20 cellular contexts compared by ENCODE assay signal in the genomic region with DNA sequence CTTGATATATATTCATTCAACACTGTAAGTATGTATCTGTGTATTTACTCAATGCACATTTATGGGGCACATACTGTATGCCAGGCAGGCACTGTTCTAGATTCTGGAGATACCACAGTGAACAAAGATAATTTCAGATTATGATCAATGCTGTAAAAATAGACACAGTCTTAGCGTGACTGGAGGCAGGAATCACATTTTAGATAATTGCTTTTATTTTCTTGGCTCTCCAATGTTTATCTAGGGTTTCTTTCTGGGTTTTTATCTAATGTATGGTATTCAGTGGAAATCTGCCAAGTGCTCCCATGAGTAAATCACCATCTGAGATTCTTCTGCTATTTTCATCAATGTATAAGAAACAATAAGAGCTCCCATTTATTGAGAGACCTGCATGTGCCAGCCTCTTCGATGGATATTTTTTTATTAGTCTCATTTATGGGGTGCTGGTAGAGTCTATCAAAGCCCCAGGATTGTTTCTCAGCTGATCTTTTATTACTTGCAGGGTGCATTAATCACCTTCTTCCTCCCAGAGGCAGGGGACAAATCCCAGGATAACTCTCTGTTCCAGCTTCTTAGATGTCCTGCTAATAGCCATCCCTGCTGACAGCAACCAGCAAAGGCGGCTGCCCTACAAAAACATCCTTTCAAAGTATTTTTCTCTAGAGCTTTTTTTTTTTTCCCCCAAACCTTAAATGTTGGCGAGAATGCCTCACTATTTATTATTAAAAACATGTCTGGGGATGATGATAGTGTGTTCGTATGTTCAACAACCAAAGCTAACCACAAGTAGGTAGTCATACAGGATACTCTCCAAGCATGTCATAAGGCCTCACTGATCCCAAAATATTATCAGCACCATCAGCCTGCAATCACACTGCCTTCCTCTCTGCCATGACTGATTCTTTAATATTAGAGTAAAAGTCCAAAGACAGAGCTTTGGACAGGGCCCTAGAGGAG.
DNase-seq lines count a peak whose midpoint lies in the region; ATAC-seq, FAIRE-seq and TF ChIP-seq lines count a peak whose summit lies in the region.
"Had no signal": no experiment of that assay in that cellular context is flagged by ENCODE, and none has a peak within 500 bp of the region (broad histone marks: within the 10 kb centered on the region; RNA-seq: fewer than 3 reads in every experiment).

No MANE protein-coding gene starts in this region.

- no peaks in the 10 kb centered on the region for H4K20me1 ChIP-seq in astrocyte (ENCODE audit: insufficient read depth, low read length)
- H4K20me1 ChIP-seq: BLaER1 had no signal

- H3K4me2 ChIP-seq in astrocyte (ENCODE audit: low read length), result peak overlapping the region; percentile 49
- H3K4me2 ChIP-seq: BLaER1 had no signal

- no peak for ATAC-seq in stimulated activated naive B cell treated with anti-CD40 and anti-IgM and Interleukin-4, amounts not matched to agents 10 μg/mL and 1 μg/mL and 100 μg/mL, for 72 hours (replicated peaks)
- ATAC-seq: activated CD4-positive, alpha-beta T cell treated with anti-CD3 and anti-CD28 coated beads for 36 hours; activated naive CD8-positive, alpha-beta T cell treated with anti-CD3 and anti-CD28 coated beads, Interleukin-2, amount 50 U/mL, for 24 hours; gastrocnemius medialis; psoas muscle had no signal

- H2AFZ ChIP-seq in astrocyte (ENCODE audit: low read depth, low read length), result no peak overlapping the region

- H3K36me3 ChIP-seq in astrocyte (ENCODE audit: insufficient read depth, low read length), result no peaks in the 10 kb centered on the region
- H3K36me3 ChIP-seq: BLaER1, gastrocnemius medialis, upper lobe of right lung had no signal

- peaks cover 3% of the 10 kb centered on the region for H3K36me3 Mint-ChIP-seq in astrocyte (ENCODE audit: low read depth, unreplicated experiment)
- no peaks in the 10 kb centered on the region for H3K36me3 Mint-ChIP-seq in stimulated activated naive B cell treated with anti-CD40 and anti-IgM and Interleukin-4, amounts not matched to agents 10 μg/mL and 1 μg/mL and 100 μg/mL, for 72 hours

- H3K9me3 Mint-ChIP-seq in astrocyte (ENCODE audit: unreplicated experiment), result no peaks in the 10 kb centered on the region
- peaks cover 0 to 1% of the 10 kb centered on the region in 2 donors for H3K9me3 Mint-ChIP-seq in stimulated activated naive B cell treated with anti-CD40 and anti-IgM and Interleukin-4, amounts not matched to agents 10 μg/mL and 1 μg/mL and 100 μg/mL, for 72 hours
- H3K9me3 Mint-ChIP-seq: activated naive CD8-positive, alpha-beta T cell treated with anti-CD3 and anti-CD28 coated beads, Interleukin-2, amount 50 U/mL, for 24 hours had no signal

- peaks cover 40% of the 10 kb centered on the region for H3K4me1 ChIP-seq in astrocyte (ENCODE audit: insufficient read depth, low read length)
- H3K4me1 ChIP-seq: BLaER1, gastrocnemius medialis, psoas muscle had no signal

- DNase-seq in AG04450 (ENCODE audit: low read depth, low spot score) (peak; percentile 46), HT1080 (ENCODE audit: low read depth) (peak; percentile 58), astrocyte (ENCODE audit: low read depth) (peak; percentile 88), hepatic stellate cell (ENCODE audit: low spot score) (peak; percentile 36), NCI-H2081 (lab: John Stamatoyannopoulos, UW) (no peak), hypothalamus (lab: John Stamatoyannopoulos, UW) (no peak), GM13976 (ENCODE audit: low spot score) (no peak)
- no peak for DNase-seq in stimulated activated naive B cell treated with anti-CD40 and anti-IgM and Interleukin-4, amounts not matched to agents 10 μg/mL and 1 μg/mL and 100 μg/mL, for 72 hours
- DNase-seq: activated CD4-positive, alpha-beta T cell treated with anti-CD3 and anti-CD28 coated beads for 36 hours; activated naive CD8-positive, alpha-beta T cell treated with anti-CD3 and anti-CD28 coated beads, Interleukin-2, amount 50 U/mL, for 24 hours; DND-41; dorsolateral prefrontal cortex; gastrocnemius medialis; islet precursor cell; NCI-H2227 treated with DMSO at 0.1 percent for 48 hours; psoas muscle; stimulated activated CD4-positive, alpha-beta T cell treated with anti-CD3 and anti-CD28 coated beads, Interleukin-2, amount 100 ng/mL, for 24 hours; upper lobe of right lung had no signal

- CTCF ChIA-PET in AG04450 (lab: Charles Lee), result interaction anchor here (0.7 to 1.2 kb wide), 4 partner anchors 67 to 713 kb away, joined by 3 to 5 read pairs (median 4); no protein-coding TSS in a partner anchor

- no peak for TF ChIP-seq CTCF in AG04450 (IDR thresholded peaks at IDR 0.05; ENCODE audit: low read depth, low read length)
- TF ChIP-seq CTCF in astrocyte (IDR thresholded peaks at IDR 0.05; ENCODE audit: insufficient read depth, low read depth, low read length), result no peak
- no peak for TF ChIP-seq CTCF in GM13976 (IDR thresholded peaks at IDR 0.05; ENCODE audit: borderline replicate concordance, control extremely low read depth, extremely low read depth, insufficient read depth, missing control alignments)

- H3K27ac Mint-ChIP-seq in astrocyte (ENCODE audit: unreplicated experiment), result peak overlapping the region; percentile 93
- H3K27ac Mint-ChIP-seq in stimulated activated naive B cell treated with anti-CD40 and anti-IgM and Interleukin-4, amounts not matched to agents 10 μg/mL and 1 μg/mL and 100 μg/mL, for 72 hours, result no peak overlapping the region
- H3K27ac Mint-ChIP-seq: activated CD4-positive, alpha-beta T cell treated with anti-CD3 and anti-CD28 coated beads for 36 hours; activated naive CD8-positive, alpha-beta T cell treated with anti-CD3 and anti-CD28 coated beads, Interleukin-2, amount 50 U/mL, for 24 hours had no signal

- FAIRE-seq in astrocyte (lab: Jason Lieb, UNC), result peak; percentile 95
- FAIRE-seq: GM19239 had no signal

- no peaks in the 10 kb centered on the region for H3K79me2 ChIP-seq in astrocyte (ENCODE audit: insufficient read depth, low read length)

- peak overlapping the region; percentile 62 for H3K9ac ChIP-seq in astrocyte (ENCODE audit: low read length)
- H3K9ac ChIP-seq: BLaER1 had no signal

- H3K27ac ChIP-seq in AG04450 (ENCODE audit: low read depth, low read length) (peak overlapping the region; percentile 73), astrocyte (ENCODE audit: low read depth, low read length) (peak overlapping the region; percentile 87)
- H3K27ac ChIP-seq: BLaER1, dorsolateral prefrontal cortex, gastrocnemius medialis, psoas muscle, upper lobe of right lung had no signal

- H3K27me3 ChIP-seq in AG04450 (ENCODE audit: control insufficient read depth, insufficient read depth, low read length) (no peaks in the 10 kb centered on the region), astrocyte (ENCODE audit: insufficient read depth, low read length) (no peaks in the 10 kb centered on the region)
- H3K27me3 ChIP-seq: BLaER1, dorsolateral prefrontal cortex, gastrocnemius medialis, upper lobe of right lung had no signal

- no peak overlapping the region for H3K4me3 Mint-ChIP-seq in astrocyte (ENCODE audit: unreplicated experiment)
- H3K4me3 Mint-ChIP-seq in stimulated activated naive B cell treated with anti-CD40 and anti-IgM and Interleukin-4, amounts not matched to agents 10 μg/mL and 1 μg/mL and 100 μg/mL, for 72 hours, result no peak overlapping the region
- H3K4me3 Mint-ChIP-seq: activated CD4-positive, alpha-beta T cell treated with anti-CD3 and anti-CD28 coated beads for 36 hours; activated naive CD8-positive, alpha-beta T cell treated with anti-CD3 and anti-CD28 coated beads, Interleukin-2, amount 50 U/mL, for 24 hours had no signal

- in situ Hi-C loops in GM13976 (cut with MboI; ENCODE audit: low sequenced_read_pairs, unreplicated experiment), result no loop called here

- POLR2A ChIA-PET in AG04450 (lab: Yijun Ruan, JAX), result interaction anchor here (0.6 to 1.3 kb wide), 6 partner anchors 51 to 685 kb away, joined by 3 to 6 read pairs (median 3); a partner anchor contains a TSS

- H3K4me3 ChIP-seq in AG04450 (ENCODE audit: low read depth, low read length) (no peak overlapping the region), astrocyte (ENCODE audit: insufficient read depth, low read depth, low read length) (no peak overlapping the region)
- H3K4me3 ChIP-seq: BLaER1, dorsolateral prefrontal cortex, gastrocnemius medialis, psoas muscle, upper lobe of right lung had no signal

- H3K4me1 Mint-ChIP-seq in astrocyte (ENCODE audit: low read depth, unreplicated experiment), result peaks cover 50% of the 10 kb centered on the region
- no peaks in the 10 kb centered on the region for H3K4me1 Mint-ChIP-seq in stimulated activated naive B cell treated with anti-CD40 and anti-IgM and Interleukin-4, amounts not matched to agents 10 μg/mL and 1 μg/mL and 100 μg/mL, for 72 hours
- H3K4me1 Mint-ChIP-seq: activated CD4-positive, alpha-beta T cell treated with anti-CD3 and anti-CD28 coated beads for 36 hours; activated naive CD8-positive, alpha-beta T cell treated with anti-CD3 and anti-CD28 coated beads, Interleukin-2, amount 50 U/mL, for 24 hours had no signal

- H3K9me3 ChIP-seq in AG04450 (ENCODE audit: control insufficient read depth, insufficient read depth, low read length), result no peaks in the 10 kb centered on the region
- no peaks in the 10 kb centered on the region for H3K9me3 ChIP-seq in astrocyte (ENCODE audit: insufficient read depth, low read depth, low read length)
- H3K9me3 ChIP-seq: BLaER1, gastrocnemius medialis, psoas muscle, upper lobe of right lung had no signal

- no peaks in the 10 kb centered on the region for H3K27me3 Mint-ChIP-seq in astrocyte (ENCODE audit: low read depth, unreplicated experiment)
- peaks cover 0 to 5% of the 10 kb centered on the region in 2 donors for H3K27me3 Mint-ChIP-seq in stimulated activated naive B cell treated with anti-CD40 and anti-IgM and Interleukin-4, amounts not matched to agents 10 μg/mL and 1 μg/mL and 100 μg/mL, for 72 hours

Comparison
In these comparisons a context has a peak if more than half of its experiments do, and no peak if none do; other contexts are left out.
1. DNase-seq: peak in AG04450 (single experiment), HT1080 (single experiment), astrocyte (single experiment) and hepatic stellate cell (single experiment); none in NCI-H2081 (0 of 2), stimulated activated naive B cell treated with anti-CD40 and anti-IgM and Interleukin-4, amounts not matched to agents 10 μg/mL and 1 μg/mL and 100 μg/mL, for 72 hours (single experiment), hypothalamus (0 of 51) and GM13976 (single experiment).